Comparison of ENCODE assay signal across 9 cellular contexts in genomic region chr18:45149712-45150111, GRCh38.
"Had no signal": no experiment of that assay in that cellular context is flagged by ENCODE, and none has a peak within 500 bp of the region (broad histone marks: within the 10 kb centered on the region; RNA-seq: fewer than 3 reads in every experiment).

No MANE protein-coding gene starts in this region.

- H3K27ac ChIP-seq: GM23248, HL-60 had no signal

- H3K9ac ChIP-seq: GM23248 had no signal

- ATAC-seq: HCT116, HepG2 had no signal

- H3K4me3 ChIP-seq: GM23248, HAP-1 had no signal

- H3K4me1 ChIP-seq: HAP-1 had no signal

- H3K9me3 ChIP-seq: HAP-1 had no signal

- DNase-seq: GM23248, GOT3, H7, HFFc6, KBM-7 had no signal

- H3K36me3 ChIP-seq: HAP-1 had no signal
